In genomic region chr15:74208901-74209559, GRCh38 we compare ENCODE assay signal across 13 cellular contexts. TPM values are rescaled to one million over a fixed set of nuclear protein-coding genes. Genes with fewer than 3 reads are reported as not detected.
DNase-seq lines count a peak whose midpoint lies in the region; ATAC-seq and TF ChIP-seq lines count a peak whose summit lies in the region.
"Had no signal": no experiment of that assay in that cellular context is flagged by ENCODE, and none has a peak within 500 bp of the region (broad histone marks: within the 10 kb centered on the region; RNA-seq: fewer than 3 reads in every experiment).

No MANE protein-coding gene starts in this region.

- H3K4me3 ChIP-seq in choroid plexus epithelial cell (ENCODE audit: low read depth, low read length) (no peak overlapping the region), osteoblast (ENCODE audit: insufficient read depth, low read length) (no peak overlapping the region)
- H3K4me3 ChIP-seq: stomach had no signal

- no peak overlapping the region for H3K4me2 ChIP-seq in osteoblast (ENCODE audit: insufficient read depth, low read length)

- no peak for ATAC-seq in GM18502 (IDR thresholded peaks at IDR 0.05; ENCODE audit: poor library complexity, unreplicated experiment)
- ATAC-seq: natural killer cell, Right ventricle myocardium inferior had no signal

- peaks cover 54% of the 10 kb centered on the region for H3K27me3 Mint-ChIP-seq in activated naive CD4-positive, alpha-beta T cell treated with anti-CD3 and anti-CD28 coated beads, Interleukin-2, amount 10 ng/mL, durations not matched to agents 7 days and 5 days

- no peaks in the 10 kb centered on the region for H3K4me1 Mint-ChIP-seq in activated naive CD4-positive, alpha-beta T cell treated with anti-CD3 and anti-CD28 coated beads, Interleukin-2, amount 10 ng/mL, durations not matched to agents 7 days and 5 days

- H2AFZ ChIP-seq in osteoblast (ENCODE audit: low read length) = no peak overlapping the region

- TF ChIP-seq CTCF in choroid plexus epithelial cell (conservative IDR thresholded peaks at IDR 0.05; ENCODE audit: low read depth, low read length) (no peak), osteoblast (IDR thresholded peaks at IDR 0.05; ENCODE audit: extremely low read depth, low read depth, low read length) (no peak)

- no peak overlapping the region for H3K4me3 Mint-ChIP-seq in activated naive CD4-positive, alpha-beta T cell treated with anti-CD3 and anti-CD28 coated beads, Interleukin-2, amount 10 ng/mL, durations not matched to agents 7 days and 5 days
- H3K4me3 Mint-ChIP-seq: natural killer cell had no signal

- H3K9me3 Mint-ChIP-seq in activated naive CD4-positive, alpha-beta T cell treated with anti-CD3 and anti-CD28 coated beads, Interleukin-2, amount 10 ng/mL, durations not matched to agents 7 days and 5 days = no peaks in the 10 kb centered on the region
- H3K9me3 Mint-ChIP-seq: natural killer cell had no signal

- no peak overlapping the region for H3K27ac ChIP-seq in osteoblast (ENCODE audit: low read depth, low read length)
- H3K27ac ChIP-seq: stomach had no signal

- H3K27me3 ChIP-seq in osteoblast (ENCODE audit: insufficient read depth, low read length) = no peaks in the 10 kb centered on the region

- H3K79me2 ChIP-seq in osteoblast (ENCODE audit: insufficient read depth, low read length) = no peaks in the 10 kb centered on the region

- DNase-seq in HK-2 (ENCODE audit: unreplicated experiment) = peak; percentile 53
- peak; percentile 64 for DNase-seq in NCI-H510A treated with DMSO at 0.1 percent for 48 hours (lab: John Stamatoyannopoulos, UW)
- DNase-seq in choroid plexus epithelial cell (ENCODE audit: low read depth) = peak; percentile 67
- peak; percentile 81 for DNase-seq in osteoblast (ENCODE audit: insufficient read length, low spot score, missing footprints)
- DNase-seq in activated naive CD4-positive, alpha-beta T cell treated with anti-CD3 and anti-CD28 coated beads, Interleukin-2, amount 10 ng/mL, durations not matched to agents 7 days and 5 days = no peak
- DNase-seq in HCEC 1CT = no peak
- DNase-seq: activated effector memory CD4-positive, alpha-beta T cell treated with anti-CD3 and anti-CD28 coated beads, Interleukin-2, amount 50 U/mL, for 16 hours; natural killer cell; NCI-H1105 treated with DMSO at 0.1 percent for 48 hours; stomach had no signal

- H3K9me3 ChIP-seq in osteoblast (ENCODE audit: low read depth, low read length) = no peaks in the 10 kb centered on the region
- H3K9me3 ChIP-seq: stomach had no signal

- H3K36me3 Mint-ChIP-seq in activated naive CD4-positive, alpha-beta T cell treated with anti-CD3 and anti-CD28 coated beads, Interleukin-2, amount 10 ng/mL, durations not matched to agents 7 days and 5 days = no peaks in the 10 kb centered on the region
- H3K36me3 Mint-ChIP-seq: natural killer cell had no signal

- CTCF ChIA-PET in activated naive CD4-positive, alpha-beta T cell treated with anti-CD3 and anti-CD28 coated beads, Interleukin-2, amount 10 ng/mL, durations not matched to agents 7 days and 5 days (lab: Charles Lee) = no interaction called here

- no peak overlapping the region for H3K27ac Mint-ChIP-seq in activated naive CD4-positive, alpha-beta T cell treated with anti-CD3 and anti-CD28 coated beads, Interleukin-2, amount 10 ng/mL, durations not matched to agents 7 days and 5 days
- H3K27ac Mint-ChIP-seq: natural killer cell had no signal

- no peaks in the 10 kb centered on the region for H3K36me3 ChIP-seq in osteoblast (ENCODE audit: insufficient read depth, low read length)
- H3K36me3 ChIP-seq: stomach had no signal

- H3K4me1 ChIP-seq in osteoblast (ENCODE audit: insufficient read depth, low read length) = peaks cover 32% of the 10 kb centered on the region

- no peaks in the 10 kb centered on the region for H4K20me1 ChIP-seq in osteoblast (ENCODE audit: insufficient read depth, low read length)

RNA-seq across cellular contexts. Expression of gene STRA6, which starts 6.4 kb away (rescaled TPM):
- under 0.01 and 0.36 TPM in 2 replicates for total RNA-seq in osteoblast
- total RNA-seq: natural killer cell, Right ventricle myocardium inferior had no signal

RNA-seq across cellular contexts. Expression of gene CCDC33, which starts 27.1 kb away (rescaled TPM):
- 0.29 TPM in 1 of 2 replicates, not detected in the other for total RNA-seq in osteoblast
- total RNA-seq: dermis microvascular lymphatic vessel endothelial cell, natural killer cell, Right ventricle myocardium inferior had no signal

RNA-seq across cellular contexts. Expression of gene ISLR, which starts 35.5 kb away (rescaled TPM):
- 77.5 and 106 TPM in 2 replicates for total RNA-seq in osteoblast
- total RNA-seq: dermis microvascular lymphatic vessel endothelial cell, natural killer cell had no signal

Comparison
In these comparisons a context has a peak if more than half of its experiments do, and no peak if none do; other contexts are left out.
1. DNase-seq: peak in HK-2 (single experiment), NCI-H510A treated with DMSO at 0.1 percent for 48 hours (single experiment), choroid plexus epithelial cell (single experiment) and osteoblast (single experiment); none in activated naive CD4-positive, alpha-beta T cell treated with anti-CD3 and anti-CD28 coated beads, Interleukin-2, amount 10 ng/mL, durations not matched to agents 7 days and 5 days (single experiment) and HCEC 1CT (single experiment).